Comparison of ENCODE assay signal across 1 cellular context in the genomic region with DNA sequence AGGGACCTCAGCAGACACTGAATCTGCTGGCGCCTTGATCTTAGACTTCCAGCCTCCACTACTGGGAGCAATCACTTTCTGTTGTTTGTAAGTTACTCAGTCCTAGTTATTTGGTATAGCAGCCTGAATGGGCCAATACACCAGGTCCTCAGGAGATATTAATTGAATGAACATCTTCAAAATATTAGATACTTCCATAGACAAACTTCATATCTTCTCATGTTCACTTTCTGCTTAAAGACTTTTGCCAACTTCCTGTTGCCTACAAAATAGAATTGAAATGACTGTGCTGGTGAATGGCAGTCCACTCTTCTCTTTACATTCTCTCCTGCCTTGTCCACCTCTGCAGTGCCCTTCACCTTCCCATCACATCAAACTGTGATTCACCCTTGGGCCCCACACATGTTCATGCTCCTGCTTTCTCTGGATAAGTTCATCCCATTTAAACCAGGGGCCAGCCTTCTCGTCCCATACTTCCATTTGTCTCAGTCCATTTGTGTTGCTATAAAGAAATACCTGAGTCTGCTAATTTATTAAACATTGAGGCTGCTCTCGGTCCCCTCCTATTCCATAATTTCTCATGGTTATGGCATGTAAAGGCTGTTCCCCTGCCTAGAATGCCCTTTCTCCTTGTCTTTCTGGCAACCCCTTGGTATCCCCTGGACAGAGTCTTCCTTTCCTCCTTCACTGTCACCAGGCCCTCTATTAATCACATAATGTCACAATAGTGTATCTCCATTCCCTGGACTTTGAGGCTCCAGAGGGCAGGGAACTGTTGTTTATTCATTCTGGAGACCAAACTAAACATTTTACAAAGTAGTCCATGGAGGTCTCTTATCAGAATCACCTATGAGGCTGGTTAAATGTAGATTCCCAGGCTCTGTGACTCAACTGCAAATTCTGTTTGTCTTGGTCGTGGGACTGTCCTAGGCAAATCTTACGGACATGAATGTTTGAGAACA.
TF ChIP-seq lines count a peak whose summit lies in the region.

No MANE protein-coding gene starts in this region.

TF ChIP-seq in SK-N-SH, 30 proteins besides CTCF, POLR2A, EP300 and RAD21 (continued from another document):
- TF ChIP-seq, protein P1, sequence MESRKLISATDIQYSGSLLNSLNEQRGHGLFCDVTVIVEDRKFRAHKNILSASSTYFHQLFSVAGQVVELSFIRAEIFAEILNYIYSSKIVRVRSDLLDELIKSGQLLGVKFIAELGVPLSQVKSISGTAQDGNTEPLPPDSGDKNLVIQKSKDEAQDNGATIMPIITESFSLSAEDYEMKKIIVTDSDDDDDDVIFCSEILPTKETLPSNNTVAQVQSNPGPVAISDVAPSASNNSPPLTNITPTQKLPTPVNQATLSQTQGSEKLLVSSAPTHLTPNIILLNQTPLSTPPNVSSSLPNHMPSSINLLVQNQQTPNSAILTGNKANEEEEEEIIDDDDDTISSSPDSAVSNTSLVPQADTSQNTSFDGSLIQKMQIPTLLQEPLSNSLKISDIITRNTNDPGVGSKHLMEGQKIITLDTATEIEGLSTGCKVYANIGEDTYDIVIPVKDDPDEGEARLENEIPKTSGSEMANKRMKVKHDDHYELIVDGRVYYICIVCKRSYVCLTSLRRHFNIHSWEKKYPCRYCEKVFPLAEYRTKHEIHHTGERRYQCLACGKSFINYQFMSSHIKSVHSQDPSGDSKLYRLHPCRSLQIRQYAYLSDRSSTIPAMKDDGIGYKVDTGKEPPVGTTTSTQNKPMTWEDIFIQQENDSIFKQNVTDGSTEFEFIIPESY (IDR thresholded peaks at IDR 0.05; ENCODE audit: borderline replicate concordance, low read depth) = no peak
- TF ChIP-seq PBX3 (IDR thresholded peaks at IDR 0.05) (no peak), RFX5 (IDR thresholded peaks at IDR 0.05; ENCODE audit: low read length) (no peak), TAF1 (IDR thresholded peaks at IDR 0.05; ENCODE audit: borderline replicate concordance, low read depth, low read length) (no peak), MEF2A (IDR thresholded peaks at IDR 0.05; ENCODE audit: borderline replicate concordance, low read depth) (no peak), FOSL2 (IDR thresholded peaks at IDR 0.05; ENCODE audit: borderline replicate concordance, low read depth) (no peak), CHD2 (IDR thresholded peaks at IDR 0.05; ENCODE audit: low read length, partially characterized antibody) (no peak), GABPA (IDR thresholded peaks at IDR 0.05; ENCODE audit: low read depth) (no peak), POLR2AphosphoS5 (IDR thresholded peaks at IDR 0.05; ENCODE audit: low read depth, low read length) (no peak)
